Comparison of ENCODE assay signal across 1 cellular context in genomic region chr12:56334490-56334793, GRCh38.
TF ChIP-seq lines count a peak whose summit lies in the region.

No MANE protein-coding gene starts in this region.

TF ChIP-seq in HCT116, 20 proteins besides CTCF, POLR2A, EP300 and RAD21 (continued from another document):
- TF ChIP-seq CBX3 (IDR thresholded peaks at IDR 0.05; ENCODE audit: low read depth), result no peak
- TF ChIP-seq SIN3A (IDR thresholded peaks at IDR 0.05; ENCODE audit: low read depth), result no peak
- TF ChIP-seq SP1 (IDR thresholded peaks at IDR 0.05; ENCODE audit: low read depth), result no peak
- no peak for TF ChIP-seq EGR1 (IDR thresholded peaks at IDR 0.05; ENCODE audit: low read depth)
- TF ChIP-seq EZH2 (IDR thresholded peaks at IDR 0.05), result no peak
- no peak for TF ChIP-seq TCF7L2 (IDR thresholded peaks at IDR 0.05; ENCODE audit: borderline replicate concordance, extremely low read depth, insufficient read depth, insufficient read length)
- TF ChIP-seq CEBPB (IDR thresholded peaks at IDR 0.05; ENCODE audit: low read depth), result no peak
